Comparison of ENCODE assay signal across 1 cellular context in genomic region chr19:46789371-46789770, GRCh38.
TF ChIP-seq lines count a peak whose summit lies in the region.

No MANE protein-coding gene starts in this region.

TF ChIP-seq in K562, 482 proteins besides CTCF, POLR2A, EP300 and RAD21:
- TF ChIP-seq MAX (CRISPR knock-in tag; IDR thresholded peaks at IDR 0.05) (no peak), ZNF707 (CRISPR knock-in tag; conservative IDR thresholded peaks at IDR 0.05) (no peak), THRAP3 (IDR thresholded peaks at IDR 0.05; ENCODE audit: borderline replicate concordance) (no peak), MEIS2 (IDR thresholded peaks at IDR 0.05; ENCODE audit: partially characterized antibody) (peak; percentile 6), CBFA2T2 (conservative IDR thresholded peaks at IDR 0.05) (no peak)
